Comparison of ENCODE assay signal across 8 cellular contexts in genomic region chr18:34978953-34979608, GRCh38.
DNase-seq lines count a peak whose midpoint lies in the region; ATAC-seq and TF ChIP-seq lines count a peak whose summit lies in the region.

No MANE protein-coding gene starts in this region.

- H3K36me3 Mint-ChIP-seq in progenitor cell of endocrine pancreas (ENCODE audit: insufficient read depth): no peaks in the 10 kb centered on the region

- DNase-seq in NCI-H1417 (lab: John Stamatoyannopoulos, UW) (peak; percentile 13 to 92 (median 74)), T-helper 2 cell (peak in 3 of 5 experiments; percentile 30 to 65 (median 39)), anterior cingulate cortex (lab: John Stamatoyannopoulos, UW) (peak; percentile 3 to 92 (median 72)), right atrium auricular region (ENCODE audit: low spot score) (peak; percentile 82), progenitor cell of endocrine pancreas (ENCODE audit: low spot score, unreplicated experiment) (peak; percentile 20), upper lobe of left lung (peak in 1 of 2 donors; percentile 87)

- H3K36me3 ChIP-seq in BLaER1 (no peaks in the 10 kb centered on the region), right atrium auricular region (no peaks in the 10 kb centered on the region), upper lobe of left lung (no peaks in the 10 kb centered on the region)

- peak in 1 of 4 donors; percentile 17 for TF ChIP-seq EP300 in upper lobe of left lung (IDR thresholded peaks at IDR 0.05)

- 0 out of 2 replicates have a peak overlapping the region, but pooled peaks have one; percentile 74 for H3K9ac ChIP-seq in BLaER1

- WGBS in upper lobe of left lung, 2 donors: 1% methylated on average over 9 of the region's 9 CpGs

- no peak for TF ChIP-seq CTCF in right atrium auricular region (IDR thresholded peaks at IDR 0.05)
- TF ChIP-seq CTCF in progenitor cell of endocrine pancreas (IDR thresholded peaks at IDR 0.05; ENCODE audit: unreplicated experiment): no peak
- TF ChIP-seq CTCF in upper lobe of left lung (IDR thresholded peaks at IDR 0.05): no peak

- peak overlapping the region; percentile 98 for H3K27ac Mint-ChIP-seq in progenitor cell of endocrine pancreas

- ATAC-seq in GM21786 (IDR thresholded peaks at IDR 0.05; ENCODE audit: unreplicated experiment) (peak; percentile 31), upper lobe of left lung (ENCODE audit: low FRiP score in 2 of 2) (peak; percentile 92 to 93)

- no peaks in the 10 kb centered on the region for H4K20me1 ChIP-seq in BLaER1

- H3K27me3 ChIP-seq in BLaER1 (peaks cover 27% of the 10 kb centered on the region; the same call in 1 of the 2 replicates), right atrium auricular region (no peaks in the 10 kb centered on the region), upper lobe of left lung (no peaks in the 10 kb centered on the region)

- peaks cover 16% of the 10 kb centered on the region for H3K4me1 ChIP-seq in BLaER1
- H3K4me1 ChIP-seq in right atrium auricular region: peaks cover 0 to 14% of the 10 kb centered on the region in 2 donors
- H3K4me1 ChIP-seq in upper lobe of left lung: peaks cover 16 to 28% (median 25%) of the 10 kb centered on the region in 4 donors

- H3K9me3 ChIP-seq in BLaER1 (no peaks in the 10 kb centered on the region), right atrium auricular region (no peaks in the 10 kb centered on the region), upper lobe of left lung (no peaks in the 10 kb centered on the region)

- no peak overlapping the region for H3K27ac ChIP-seq in BLaER1
- H3K27ac ChIP-seq in right atrium auricular region: peak overlapping the region; percentile 40 to 68
- peak overlapping the region; percentile 27 to 55 (median 53) for H3K27ac ChIP-seq in upper lobe of left lung

- H3K4me2 ChIP-seq in BLaER1: peak overlapping the region; percentile 95

- H3K4me3 ChIP-seq in BLaER1: peak overlapping the region; percentile 82; the same call in 1 of the 2 replicates
- H3K4me3 ChIP-seq in right atrium auricular region: peak overlapping the region; percentile 67 to 86
- peak overlapping the region in 3 of 4 donors; percentile 61 to 86 (median 66) for H3K4me3 ChIP-seq in upper lobe of left lung

- H3K4me3 Mint-ChIP-seq in progenitor cell of endocrine pancreas (ENCODE audit: low read depth): peak overlapping the region; percentile 87

- H3K27me3 Mint-ChIP-seq in progenitor cell of endocrine pancreas: peaks cover 23% of the 10 kb centered on the region

- no peak for TF ChIP-seq POLR2A in upper lobe of left lung (IDR thresholded peaks at IDR 0.05)

- H3K9me3 Mint-ChIP-seq in progenitor cell of endocrine pancreas (ENCODE audit: low read depth): no peaks in the 10 kb centered on the region

- peaks cover 21% of the 10 kb centered on the region for H3K4me1 Mint-ChIP-seq in progenitor cell of endocrine pancreas (ENCODE audit: low read depth)
